In the genomic region with DNA sequence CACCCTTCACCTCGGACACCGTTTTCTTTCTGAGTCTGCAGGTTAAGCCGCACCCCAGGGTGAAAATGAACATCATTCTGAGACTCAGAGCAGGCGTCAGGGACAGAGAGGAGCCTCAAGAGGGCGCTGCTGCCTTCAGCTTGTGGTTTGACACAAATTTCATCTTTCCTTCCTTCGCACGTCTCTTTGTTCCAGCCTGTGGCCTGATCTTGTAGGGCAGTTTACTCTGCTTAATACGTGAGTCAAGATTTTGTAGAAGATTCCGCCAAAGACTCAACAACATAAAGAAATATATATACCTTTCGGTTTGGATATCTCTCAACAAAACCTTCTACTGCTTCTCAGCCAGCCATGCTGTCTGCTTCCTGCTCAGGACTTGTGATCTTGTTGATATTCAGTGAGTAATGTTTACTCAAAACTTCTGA, we compare ENCODE assay signal across 8 cellular contexts.
DNase-seq lines count a peak whose midpoint lies in the region; ATAC-seq and TF ChIP-seq lines count a peak whose summit lies in the region.

No MANE protein-coding gene starts in this region.

- H3K9me3 ChIP-seq in A673 (ENCODE audit: low read depth, low read length, poor library complexity, severe bottlenecking): no peaks in the 10 kb centered on the region
- no peaks in the 10 kb centered on the region for H3K9me3 ChIP-seq in esophagus squamous epithelium

- no peaks in the 10 kb centered on the region for H3K27me3 ChIP-seq in A673 (replicated peaks; ENCODE audit: insufficient read depth, low read depth, low read length, poor library complexity)
- H3K27me3 ChIP-seq in esophagus squamous epithelium: no peaks in the 10 kb centered on the region

- no peak for ATAC-seq in GM19467 (IDR thresholded peaks at IDR 0.05; ENCODE audit: unreplicated experiment)

- H3K4me1 ChIP-seq in A673 (ENCODE audit: insufficient read depth, low read length, poor library complexity, severe bottlenecking) (no peaks in the 10 kb centered on the region), esophagus squamous epithelium (no peaks in the 10 kb centered on the region)

- TF ChIP-seq CTCF in A673 (conservative IDR thresholded peaks at IDR 0.05; ENCODE audit: low read depth, low read length) (peak; percentile 84), esophagus squamous epithelium (IDR thresholded peaks at IDR 0.05) (peak in 4 of 6 experiments; percentile 13 to 29 (median 20))

- TF ChIP-seq POLR2A in esophagus squamous epithelium (IDR thresholded peaks at IDR 0.05): no peak

- no TSS peak for BruUV-seq in A673 (replicated peaks; lab: Mats Ljungman, UMichigan)

- intact Hi-C loops in A673 (cut with micrococcal nuclease; ENCODE audit: unreplicated experiment) (loop anchor here (5.0 kb wide), 1 partner anchor 99 kb away; no protein-coding TSS in a partner anchor), esophagus squamous epithelium (cut with DNase I) (no loop called here)

- 36 to 39% methylated on average over 10 of the region's 10 CpGs for WGBS in esophagus squamous epithelium, 2 donors

- no peak overlapping the region for H3K27ac ChIP-seq in A673 (ENCODE audit: low read depth, low read length, poor library complexity, severe bottlenecking)
- H3K27ac ChIP-seq in esophagus squamous epithelium: no peak overlapping the region

- H3K4me3 ChIP-seq in A673 (ENCODE audit: low read depth, low read length, poor library complexity, severe bottlenecking) (no peak overlapping the region), esophagus squamous epithelium (no peak overlapping the region)

- POLR2A ChIA-PET in A673 (lab: Charles Lee; ENCODE audit: low non-redundant PET): no interaction called here

- DNase-seq in A673 (ENCODE audit: low spot score) (peak; percentile 56), Kasumi-1 (lab: John Stamatoyannopoulos, UW) (peak; percentile 26 to 34), esophagus squamous epithelium (lab: John Stamatoyannopoulos, UW) (no peak), NCI-H510A (lab: John Stamatoyannopoulos, UW) (no peak), 8988T (no peak)
- DNase-seq in activated CD8-positive, alpha-beta memory T cell treated with anti-CD3 and anti-CD28 coated beads for 1 hour (ENCODE audit: extremely low read depth in 1 of 2, low read depth in 1 of 2): peak; percentile 38 to 40
- peak; percentile 39 to 56 for DNase-seq in stimulated activated CD8-positive, alpha-beta memory T cell treated with anti-CD3 and anti-CD28 coated beads, Interleukin-2, amount 100 ng/mL, for 48 hours (ENCODE audit: low read depth in 2 of 2)

- H3K36me3 ChIP-seq in A673 (ENCODE audit: insufficient read depth, low read length, poor library complexity, severe bottlenecking): no peaks in the 10 kb centered on the region
- H3K36me3 ChIP-seq in esophagus squamous epithelium: no peaks in the 10 kb centered on the region

- CTCF ChIA-PET in A673 (lab: Charles Lee): no interaction called here

Comparison
In these comparisons a context has a peak if more than half of its experiments do, and no peak if none do; other contexts are left out.
1. DNase-seq: peak in A673 (single experiment), Kasumi-1 (2 of 2), activated CD8-positive, alpha-beta memory T cell treated with anti-CD3 and anti-CD28 coated beads for 1 hour (2 of 2) and stimulated activated CD8-positive, alpha-beta memory T cell treated with anti-CD3 and anti-CD28 coated beads, Interleukin-2, amount 100 ng/mL, for 48 hours (2 of 2); none in esophagus squamous epithelium (single experiment), NCI-H510A (single experiment) and 8988T (single experiment).